25 cellular contexts compared by ENCODE assay signal in the genomic region with DNA sequence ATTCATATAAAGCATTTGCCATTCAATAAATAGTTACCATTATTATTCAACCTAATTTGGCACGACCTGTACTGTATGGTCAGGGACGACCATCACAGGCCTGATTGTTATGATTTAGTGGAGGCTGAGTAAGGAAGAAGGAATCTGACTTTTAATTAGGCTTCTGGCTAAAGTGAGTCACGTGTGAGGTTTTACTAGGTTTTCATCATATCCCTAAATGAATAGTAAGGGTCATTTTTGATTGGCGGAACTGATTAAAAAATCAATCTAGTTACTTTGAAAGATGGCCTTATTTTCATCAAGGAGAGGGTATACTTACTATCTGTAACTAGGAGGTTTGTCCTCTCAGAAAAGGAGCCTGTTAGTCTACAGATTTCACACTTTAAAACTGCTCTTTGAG.
A peak's percentile ranks its signal among the peaks of the same experiment; 100 is the strongest.
DNase-seq lines count a peak whose midpoint lies in the region; ATAC-seq and TF ChIP-seq lines count a peak whose summit lies in the region.
"Had no signal": no experiment of that assay in that cellular context is flagged by ENCODE, and none has a peak within 500 bp of the region (broad histone marks: within the 10 kb centered on the region; RNA-seq: fewer than 3 reads in every experiment).

No MANE protein-coding gene starts in this region.

- H3K36me3 ChIP-seq in kidney epithelial cell (ENCODE audit: control insufficient read depth, insufficient read depth, low read length), result no peaks in the 10 kb centered on the region
- no peaks in the 10 kb centered on the region for H3K36me3 ChIP-seq in prostate gland
- H3K36me3 ChIP-seq: stomach had no signal

- TF ChIP-seq POLR2A in prostate gland (IDR thresholded peaks at IDR 0.05), result no peak

- DNase-seq in AG10803 (ENCODE audit: low read depth) (peak; percentile 31), HFF-Myc (ENCODE audit: extremely low read depth, low read depth) (peak; percentile 12), astrocyte of the hippocampus (ENCODE audit: low read depth, low spot score) (peak; percentile 67), kidney epithelial cell (ENCODE audit: low read depth) (peak; percentile 7), prostate gland (ENCODE audit: low spot score) (no peak), NCI-H345 (lab: John Stamatoyannopoulos, UW) (no peak), midbrain (lab: John Stamatoyannopoulos, UW) (no peak)
- DNase-seq: activated CD4-positive, alpha-beta T cell treated with anti-CD3 and anti-CD28 coated beads, Interleukin-2, amount 10 ng/mL, durations not matched to agents 7 days and 5 days; activated naive CD4-positive, alpha-beta T cell; anterior cingulate cortex; C1 segment of cervical spinal cord; GF-D8; HFFc6; left cardiac atrium; NCI-H1092 treated with DMSO at 0.1 percent for 48 hours; NCI-H2081 treated with DMSO at 0.1 percent for 48 hours; NCI-H510A; stimulated activated CD4-positive, alpha-beta T cell treated with anti-CD3 and anti-CD28 coated beads, Interleukin-2, amount 100 ng/mL, for 48 hours; stomach; T-helper 1 cell had no signal

- H3K4me3 ChIP-seq in AG10803 (ENCODE audit: low read length) (no peak overlapping the region), HFF-Myc (replicated peaks; ENCODE audit: low read depth, low read length) (no peak overlapping the region), kidney epithelial cell (ENCODE audit: low read depth, low read length) (no peak overlapping the region), prostate gland (no peak overlapping the region)
- H3K4me3 ChIP-seq: A549, skin epidermis, stomach had no signal

- H3K27me3 ChIP-seq in kidney epithelial cell (ENCODE audit: control insufficient read depth, insufficient read depth, low read length), result no peaks in the 10 kb centered on the region
- H3K27me3 ChIP-seq in prostate gland (replicated peaks; ENCODE audit: insufficient read depth), result no peaks in the 10 kb centered on the region
- H3K27me3 ChIP-seq: stomach had no signal

- H3K4me1 ChIP-seq in prostate gland (replicated peaks), result no peaks in the 10 kb centered on the region
- H3K4me1 ChIP-seq: A549, stomach had no signal

- TF ChIP-seq CTCF in AG10803 (conservative IDR thresholded peaks at IDR 0.05; ENCODE audit: low read length), result no peak
- TF ChIP-seq CTCF in HFF-Myc (IDR thresholded peaks at IDR 0.05; ENCODE audit: low read depth, low read length, missing control alignments), result no peak
- no peak for TF ChIP-seq CTCF in kidney epithelial cell (IDR thresholded peaks at IDR 0.05; ENCODE audit: insufficient read depth, low read length, poor library complexity, severe bottlenecking)
- no peak for TF ChIP-seq CTCF in prostate gland (IDR thresholded peaks at IDR 0.05)

- no peak overlapping the region for H3K27ac ChIP-seq in prostate gland
- H3K27ac ChIP-seq: A549, skin epidermis, stomach had no signal

- no peaks in the 10 kb centered on the region for H3K9me3 ChIP-seq in prostate gland
- H3K9me3 ChIP-seq: A549, stomach had no signal

- no peak for ATAC-seq in HG03354 (IDR thresholded peaks at IDR 0.05; ENCODE audit: poor library complexity, severe bottlenecking, unreplicated experiment)
- ATAC-seq: A549; left cardiac atrium; natural killer cell treated with Interleukin-12 subunit alpha and Interleukin-12 subunit beta and Interleukin-15 and Interleukin-18, amount 100 ng/mL, for 72 hours; Right ventricle myocardium inferior had no signal

- 69% methylated on average over 4 of the region's 4 CpGs for WGBS in prostate gland

- intact Hi-C loops in prostate gland (cut with DNase I), result no loop called here

Comparison
In these comparisons a context has a peak if more than half of its experiments do, and no peak if none do; other contexts are left out.
1. DNase-seq: peak in AG10803 (single experiment), HFF-Myc (single experiment), astrocyte of the hippocampus (single experiment) and kidney epithelial cell (single experiment); none in prostate gland (single experiment), NCI-H345 (single experiment) and midbrain (single experiment).